Comparison of ENCODE assay signal across 19 cellular contexts in the genomic region with DNA sequence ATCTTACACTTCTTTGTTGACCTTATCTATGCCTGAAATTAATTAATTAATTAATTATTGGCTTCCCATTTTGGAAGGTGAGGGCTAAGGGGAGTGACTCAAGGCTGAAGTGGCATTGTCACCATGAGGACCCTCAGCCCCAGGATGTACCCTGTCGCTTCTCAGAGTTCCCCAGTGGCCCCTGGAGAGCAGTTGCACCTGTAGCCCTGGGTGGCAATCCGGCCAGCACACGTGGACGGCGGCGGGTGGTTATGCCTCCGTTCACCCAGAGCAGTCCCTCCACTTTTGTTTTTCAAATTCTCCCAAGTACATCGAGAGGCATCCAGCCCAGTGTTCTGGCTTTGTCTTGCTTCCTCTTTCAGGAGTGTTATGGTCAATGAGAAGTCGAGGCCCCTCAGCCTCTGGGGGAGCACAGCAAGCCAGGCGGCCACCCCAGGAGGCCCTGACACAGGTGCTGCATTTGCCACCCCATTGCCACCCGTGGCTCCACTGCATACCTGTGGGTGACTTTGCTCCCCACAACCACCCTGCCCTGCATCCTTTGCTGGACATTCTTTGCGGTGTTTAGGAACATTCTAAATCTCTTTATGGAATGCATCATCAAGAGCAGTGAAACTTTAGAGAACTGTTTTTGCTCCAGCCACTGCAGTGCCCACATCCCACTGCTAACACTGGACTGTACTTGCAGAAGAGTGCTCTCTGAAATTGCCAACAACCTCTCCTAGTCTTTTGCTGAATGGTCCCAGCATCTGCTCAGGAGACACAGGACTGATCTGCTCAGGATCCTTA. TPM values are rescaled to one million over a fixed set of nuclear protein-coding genes. Genes with fewer than 3 reads are reported as not detected.
"Had no signal": no experiment of that assay in that cellular context is flagged by ENCODE, and none has a peak within 500 bp of the region (broad histone marks: within the 10 kb centered on the region; RNA-seq: fewer than 3 reads in every experiment).

No MANE protein-coding gene starts in this region.

- ATAC-seq: heart left ventricle; left colon; mucosa of descending colon; naive thymus-derived CD8-positive, alpha-beta T cell; right cardiac atrium; stimulated activated effector memory CD8-positive, alpha-beta T cell treated with anti-CD3 and anti-CD28 coated beads, Interleukin-12 subunit alpha, Interleukin-12 subunit beta, amount 100 ng/mL, for 72 hours; stimulated activated naive CD8-positive, alpha-beta T cell treated with anti-CD3 and anti-CD28 coated beads, Interleukin-15, amount 100 ng/mL, for 72 hours; upper lobe of right lung had no signal

- DNase-seq: heart left ventricle; hippocampal formation; left colon; mucosa of descending colon; naive thymus-derived CD8-positive, alpha-beta T cell; ovary; right cardiac atrium; stimulated activated CD4-positive, alpha-beta T cell treated with anti-CD3 and anti-CD28 coated beads, Interleukin-4, amount 100 ng/mL, for 1 hour; stimulated activated CD8-positive, alpha-beta memory T cell treated with anti-CD3 and anti-CD28 coated beads, Interleukin-4, amount 100 ng/mL, for 48 hours; stimulated activated naive CD8-positive, alpha-beta T cell treated with anti-CD3 and anti-CD28 coated beads, Interleukin-15, amount 100 ng/mL, for 72 hours; testis; upper lobe of right lung had no signal

- H3K36me3 ChIP-seq: heart left ventricle, ovary, tibial nerve, upper lobe of right lung, vagina had no signal

- H3K4me1 Mint-ChIP-seq: stimulated activated effector memory CD8-positive, alpha-beta T cell treated with anti-CD3 and anti-CD28 coated beads, Interleukin-12 subunit alpha, Interleukin-12 subunit beta, amount 100 ng/mL, for 72 hours; stimulated activated naive CD8-positive, alpha-beta T cell treated with anti-CD3 and anti-CD28 coated beads, Interleukin-15, amount 100 ng/mL, for 72 hours had no signal

- H3K4me1 ChIP-seq: heart left ventricle, testis, tibial nerve, upper lobe of right lung, vagina had no signal

- H3K27ac ChIP-seq: heart left ventricle, ovary, testis, tibial nerve, upper lobe of right lung, vagina had no signal

- H3K9me3 Mint-ChIP-seq: dendritic cell treated with granulocyte-macrophage colony-stimulating factor and Interleukin-4, amounts not matched to agents 40 ng/mL and 50 ng/mL, for 4 days had no signal

- H3K4me2 ChIP-seq: smooth muscle cell had no signal

- H3K36me3 Mint-ChIP-seq: stimulated activated effector memory CD8-positive, alpha-beta T cell treated with anti-CD3 and anti-CD28 coated beads, Interleukin-12 subunit alpha, Interleukin-12 subunit beta, amount 100 ng/mL, for 72 hours had no signal

- H3K9me3 ChIP-seq: heart left ventricle, mucosa of descending colon, testis, tibial nerve, upper lobe of right lung, vagina had no signal

- H3K4me3 Mint-ChIP-seq: dendritic cell treated with granulocyte-macrophage colony-stimulating factor and Interleukin-4, amounts not matched to agents 40 ng/mL and 50 ng/mL, for 4 days; naive thymus-derived CD8-positive, alpha-beta T cell; stimulated activated effector memory CD8-positive, alpha-beta T cell treated with anti-CD3 and anti-CD28 coated beads, Interleukin-12 subunit alpha, Interleukin-12 subunit beta, amount 100 ng/mL, for 72 hours; stimulated activated naive CD8-positive, alpha-beta T cell treated with anti-CD3 and anti-CD28 coated beads, Interleukin-15, amount 100 ng/mL, for 72 hours had no signal

- FAIRE-seq: colon, frontal cortex had no signal

- H3K27ac Mint-ChIP-seq: dendritic cell treated with granulocyte-macrophage colony-stimulating factor and Interleukin-4, amounts not matched to agents 40 ng/mL and 50 ng/mL, for 4 days; naive thymus-derived CD8-positive, alpha-beta T cell; stimulated activated effector memory CD8-positive, alpha-beta T cell treated with anti-CD3 and anti-CD28 coated beads, Interleukin-12 subunit alpha, Interleukin-12 subunit beta, amount 100 ng/mL, for 72 hours; stimulated activated naive CD8-positive, alpha-beta T cell treated with anti-CD3 and anti-CD28 coated beads, Interleukin-15, amount 100 ng/mL, for 72 hours had no signal

- H3K27me3 ChIP-seq: ovary, testis, vagina had no signal

- H3K4me3 ChIP-seq: heart left ventricle, mucosa of descending colon, ovary, smooth muscle cell, testis, tibial nerve, upper lobe of right lung, vagina had no signal

RNA-seq across cellular contexts. Expression of a gene that starts 11.5 kb away (rescaled TPM):
- total RNA-seq: naive thymus-derived CD8-positive, alpha-beta T cell; tibial nerve had no signal
- polyA plus RNA-seq: naive thymus-derived CD8-positive, alpha-beta T cell had no signal
